Comparison of ENCODE assay signal across 8 cellular contexts in genomic region chr1:28144203-28145135, GRCh38. TPM values are rescaled to one million over a fixed set of nuclear protein-coding genes. Genes with fewer than 3 reads are reported as not detected.
A peak's percentile ranks its signal among the peaks of the same experiment; 100 is the strongest.
DNase-seq lines count a peak whose midpoint lies in the region; ATAC-seq and TF ChIP-seq lines count a peak whose summit lies in the region.

No MANE protein-coding gene starts in this region.

- intact Hi-C loops in aorta (cut with DNase I): no loop called here

- TF ChIP-seq CTCF in endodermal cell (conservative IDR thresholded peaks at IDR 0.05): no peak

- ATAC-seq in GM19452 (IDR thresholded peaks at IDR 0.05; ENCODE audit: unreplicated experiment) (peak; percentile 65), HG03432 (IDR thresholded peaks at IDR 0.05; ENCODE audit: unreplicated experiment) (peak; percentile 61), aorta (ENCODE audit: low FRiP score) (no peak)
- ATAC-seq in activated naive CD8-positive, alpha-beta T cell treated with anti-CD3 and anti-CD28 coated beads, Interleukin-2, amount 50 U/mL, for 24 hours: peak; percentile 99
- ATAC-seq in stimulated activated naive CD8-positive, alpha-beta T cell treated with anti-CD3 and anti-CD28 coated beads, Interleukin-15, amount 100 ng/mL, for 72 hours: peak; percentile 100

- peak; percentile 64 for DNase-seq in DMS53 treated with DMSO at 0.1 percent for 48 hours (lab: John Stamatoyannopoulos, UW; ENCODE audit: unreplicated experiment)
- peak; percentile 27 for DNase-seq in activated naive CD8-positive, alpha-beta T cell treated with anti-CD3 and anti-CD28 coated beads, Interleukin-2, amount 50 U/mL, for 24 hours
- DNase-seq in stimulated activated naive CD8-positive, alpha-beta T cell treated with anti-CD3 and anti-CD28 coated beads, Interleukin-15, amount 100 ng/mL, for 72 hours: peak; percentile 66 to 75
- DNase-seq in HuH-7 (ENCODE audit: low spot score): no peak
- no peak for DNase-seq in aorta
- DNase-seq in endodermal cell: no peak

- H3K27me3 Mint-ChIP-seq in activated naive CD8-positive, alpha-beta T cell treated with anti-CD3 and anti-CD28 coated beads, Interleukin-2, amount 50 U/mL, for 24 hours: peaks cover 23% of the 10 kb centered on the region
- H3K27me3 Mint-ChIP-seq in stimulated activated naive CD8-positive, alpha-beta T cell treated with anti-CD3 and anti-CD28 coated beads, Interleukin-15, amount 100 ng/mL, for 72 hours: peaks cover 34% of the 10 kb centered on the region
- H3K27me3 Mint-ChIP-seq in endodermal cell (ENCODE audit: insufficient read depth): peaks cover 1% of the 10 kb centered on the region

- H3K9me3 Mint-ChIP-seq in activated naive CD8-positive, alpha-beta T cell treated with anti-CD3 and anti-CD28 coated beads, Interleukin-2, amount 50 U/mL, for 24 hours: no peaks in the 10 kb centered on the region
- no peaks in the 10 kb centered on the region for H3K9me3 Mint-ChIP-seq in stimulated activated naive CD8-positive, alpha-beta T cell treated with anti-CD3 and anti-CD28 coated beads, Interleukin-15, amount 100 ng/mL, for 72 hours
- no peaks in the 10 kb centered on the region for H3K9me3 Mint-ChIP-seq in endodermal cell

- H3K27ac Mint-ChIP-seq in activated naive CD8-positive, alpha-beta T cell treated with anti-CD3 and anti-CD28 coated beads, Interleukin-2, amount 50 U/mL, for 24 hours: peak overlapping the region; percentile 50
- H3K27ac Mint-ChIP-seq in stimulated activated naive CD8-positive, alpha-beta T cell treated with anti-CD3 and anti-CD28 coated beads, Interleukin-15, amount 100 ng/mL, for 72 hours: peak overlapping the region; percentile 91 to 99
- no peak overlapping the region for H3K27ac Mint-ChIP-seq in endodermal cell

- H3K4me1 Mint-ChIP-seq in activated naive CD8-positive, alpha-beta T cell treated with anti-CD3 and anti-CD28 coated beads, Interleukin-2, amount 50 U/mL, for 24 hours: peaks cover 19% of the 10 kb centered on the region
- peaks cover 23% of the 10 kb centered on the region for H3K4me1 Mint-ChIP-seq in stimulated activated naive CD8-positive, alpha-beta T cell treated with anti-CD3 and anti-CD28 coated beads, Interleukin-15, amount 100 ng/mL, for 72 hours
- H3K4me1 Mint-ChIP-seq in endodermal cell: peaks cover 14% of the 10 kb centered on the region

- H3K27ac ChIP-seq in aorta (ENCODE audit: low read depth in 1 of 2, low read length in 2 of 2) (no peak overlapping the region), endodermal cell (ENCODE audit: low read depth, low read length) (no peak overlapping the region)

- peak overlapping the region; percentile 37 for H3K4me3 Mint-ChIP-seq in activated naive CD8-positive, alpha-beta T cell treated with anti-CD3 and anti-CD28 coated beads, Interleukin-2, amount 50 U/mL, for 24 hours
- peak overlapping the region; percentile 51 to 64 for H3K4me3 Mint-ChIP-seq in stimulated activated naive CD8-positive, alpha-beta T cell treated with anti-CD3 and anti-CD28 coated beads, Interleukin-15, amount 100 ng/mL, for 72 hours
- no peak overlapping the region for H3K4me3 Mint-ChIP-seq in endodermal cell

- H3K9me3 ChIP-seq in aorta (ENCODE audit: control insufficient read depth, low read length) (no peaks in the 10 kb centered on the region), endodermal cell (ENCODE audit: control insufficient read depth, low read length) (no peaks in the 10 kb centered on the region)

- no peaks in the 10 kb centered on the region for H3K36me3 Mint-ChIP-seq in activated naive CD8-positive, alpha-beta T cell treated with anti-CD3 and anti-CD28 coated beads, Interleukin-2, amount 50 U/mL, for 24 hours (ENCODE audit: low read depth)
- no peaks in the 10 kb centered on the region for H3K36me3 Mint-ChIP-seq in endodermal cell (ENCODE audit: low read depth)

- H3K36me3 ChIP-seq in aorta (ENCODE audit: control insufficient read depth in 1 of 2, insufficient read depth in 2 of 2, low read length in 1 of 2): no peaks in the 10 kb centered on the region
- H3K36me3 ChIP-seq in endodermal cell (ENCODE audit: control insufficient read depth, insufficient read depth, low read length): no peaks in the 10 kb centered on the region

- H3K4me3 ChIP-seq in aorta (ENCODE audit: low read length in 2 of 2) (no peak overlapping the region), endodermal cell (ENCODE audit: low read length) (no peak overlapping the region)

- H3K27me3 ChIP-seq in aorta (ENCODE audit: control insufficient read depth in 1 of 2, insufficient read depth in 2 of 2, low read length in 1 of 2): no peaks in the 10 kb centered on the region
- H3K27me3 ChIP-seq in endodermal cell (ENCODE audit: control insufficient read depth, insufficient read depth, low read length, poor library complexity, severe bottlenecking): no peaks in the 10 kb centered on the region

- H3K4me1 ChIP-seq in aorta (ENCODE audit: control insufficient read depth in 1 of 2, insufficient read depth in 2 of 2, low read length in 2 of 2): no peaks in the 10 kb centered on the region
- H3K4me1 ChIP-seq in endodermal cell (ENCODE audit: control insufficient read depth, insufficient read depth, low read length): peaks cover 2% of the 10 kb centered on the region

- 69 to 78% methylated on average over 5 of the region's 5 CpGs for WGBS in aorta, 2 donors
- 73 to 86% methylated on average over 3 to 5 of the region's 5 CpGs for whole genome bisulfite sequencing in endodermal cell (ENCODE audit: insufficient coverage in 1 of 2, insufficient read length in 1 of 2), 2 experiments

- H3K9ac ChIP-seq in endodermal cell (ENCODE audit: extremely low read depth, low read length, poor library complexity, severe bottlenecking): no peak overlapping the region

RNA-seq across cellular contexts. Expression of gene PTAFR, which starts 32.0 kb away (rescaled TPM):
- total RNA-seq in aorta (10 to 100 TPM in 1 of 2 donors, 1 to 10 TPM in 1; 8.8 to 10.4 TPM), endodermal cell (under 1 TPM; 0.58 to 0.77 TPM)
- 1 to 10 TPM in 1 of 2 donors, under 1 TPM in 1; 0.41 to 3.5 TPM for polyA plus RNA-seq in aorta
- polyA plus RNA-seq in endodermal cell (2013, experiment 1 of 2): 0.14 TPM
- 0.17 TPM for polyA plus RNA-seq in endodermal cell (2013, experiment 2 of 2)

RNA-seq across cellular contexts. Expression of gene EYA3, which starts 56.1 kb away (rescaled TPM):
- total RNA-seq in aorta: 10 to 100 TPM; 20.9 to 25.3 TPM
- 1 to 10 TPM; 3.4 to 5.0 TPM for polyA plus RNA-seq in aorta
- 10 to 100 TPM; 29.3 to 32.8 TPM for total RNA-seq in endodermal cell
- 23.9 TPM for polyA plus RNA-seq in endodermal cell (2013, experiment 1 of 2)
- 19.5 TPM for polyA plus RNA-seq in endodermal cell (2013, experiment 2 of 2)

Comparison
In these comparisons a context has a peak if more than half of its experiments do, and no peak if none do; other contexts are left out.
1. DNase-seq: peak in DMS53 treated with DMSO at 0.1 percent for 48 hours (single experiment), activated naive CD8-positive, alpha-beta T cell treated with anti-CD3 and anti-CD28 coated beads, Interleukin-2, amount 50 U/mL, for 24 hours (single experiment) and stimulated activated naive CD8-positive, alpha-beta T cell treated with anti-CD3 and anti-CD28 coated beads, Interleukin-15, amount 100 ng/mL, for 72 hours (2 of 2); none in HuH-7 (single experiment), aorta (0 of 2) and endodermal cell (single experiment).
2. RNA of gene PTAFR, which starts 32.0 kb away (total RNA-seq): 8.8 to 10.4 TPM in aorta; 0.58 to 0.77 TPM in endodermal cell; every median in the first group is over 4 times any median in the second.